ENCODE assay signal across 1 cellular context in genomic region chr13:79528759-79529191, GRCh38.
TF ChIP-seq lines count a peak whose summit lies in the region.

No MANE protein-coding gene starts in this region.

TF ChIP-seq in HEK293, 187 proteins besides CTCF, POLR2A, EP300 and RAD21 (continued from another document):
- no peak for TF ChIP-seq ZNF26 (tag by site-specific recombination; IDR thresholded peaks at IDR 0.05)
- no peak for TF ChIP-seq ZNF223 (tag by site-specific recombination; IDR thresholded peaks at IDR 0.05)
- TF ChIP-seq PATZ1 (tag by site-specific recombination; IDR thresholded peaks at IDR 0.05), result no peak
- no peak for TF ChIP-seq ZNF791 (tag by site-specific recombination; IDR thresholded peaks at IDR 0.05)
- TF ChIP-seq ZNF596 (tag by site-specific recombination; IDR thresholded peaks at IDR 0.05), result no peak
- TF ChIP-seq ZNF292 (tag by site-specific recombination; IDR thresholded peaks at IDR 0.05; ENCODE audit: borderline replicate concordance, low read depth), result no peak
- no peak for TF ChIP-seq ZNF423 (tag by site-specific recombination; IDR thresholded peaks at IDR 0.05)
- TF ChIP-seq ZBTB44 (tag by site-specific recombination; IDR thresholded peaks at IDR 0.05), result peak; percentile 88
TF ChIP-seq in HEK293: peak in this region for 17.
